1 cellular context compared by ENCODE assay signal in genomic region chr17:81386646-81387234, GRCh38.
A peak's percentile ranks its signal among the peaks of the same experiment; 100 is the strongest.
TF ChIP-seq lines count a peak whose summit lies in the region.

No MANE protein-coding gene starts in this region.

TF ChIP-seq in HepG2, 621 proteins besides CTCF, POLR2A, EP300 and RAD21 (continued from another document and continues in another):
- TF ChIP-seq ZBTB43 (CRISPR knock-in tag; conservative IDR thresholded peaks at IDR 0.05) (no peak), SATB2 (CRISPR knock-in tag; IDR thresholded peaks at IDR 0.05) (no peak), ZSCAN5A (CRISPR knock-in tag; IDR thresholded peaks at IDR 0.05; ENCODE audit: borderline replicate concordance) (no peak), ZFP36L1 (CRISPR knock-in tag; IDR thresholded peaks at IDR 0.05) (no peak), FOXA1 (IDR thresholded peaks at IDR 0.05) (no peak), FOXA1 (CRISPR knock-in tag; IDR thresholded peaks at IDR 0.05) (no peak), SP140L (CRISPR knock-in tag; IDR thresholded peaks at IDR 0.05; ENCODE audit: borderline replicate concordance) (no peak), E2F5 (CRISPR knock-in tag; conservative IDR thresholded peaks at IDR 0.05) (0 out of 2 replicates have a peak, but pooled peaks have one; percentile 41), NFE2L1 (CRISPR knock-in tag; IDR thresholded peaks at IDR 0.05; ENCODE audit: borderline replicate concordance) (no peak), ATRX (CRISPR knock-in tag; IDR thresholded peaks at IDR 0.05; ENCODE audit: borderline replicate concordance) (no peak), HNF4A (CRISPR knock-in tag; IDR thresholded peaks at IDR 0.05) (no peak), SAP130 (CRISPR knock-in tag; IDR thresholded peaks at IDR 0.05; ENCODE audit: low read depth) (peak; percentile 23; the same call in 1 of the 2 replicates), AFF4 (CRISPR knock-in tag; IDR thresholded peaks at IDR 0.05) (no peak), ZNF367 (CRISPR knock-in tag; IDR thresholded peaks at IDR 0.05; ENCODE audit: borderline replicate concordance) (no peak), ZXDC (CRISPR knock-in tag; IDR thresholded peaks at IDR 0.05) (no peak), ZNF224 (CRISPR knock-in tag; IDR thresholded peaks at IDR 0.05) (no peak), NFATC3 (CRISPR knock-in tag; IDR thresholded peaks at IDR 0.05) (no peak), ZNF501 (CRISPR knock-in tag; IDR thresholded peaks at IDR 0.05) (no peak), LRRFIP1 (CRISPR knock-in tag; conservative IDR thresholded peaks at IDR 0.05) (no peak), TFDP1 (CRISPR knock-in tag; IDR thresholded peaks at IDR 0.05; ENCODE audit: borderline replicate concordance) (peak; percentile 45; the same call in 1 of the 2 replicates), ZNF713 (CRISPR knock-in tag; IDR thresholded peaks at IDR 0.05) (no peak), FOXJ3 (CRISPR knock-in tag; IDR thresholded peaks at IDR 0.05; ENCODE audit: borderline replicate concordance) (no peak), PREB (CRISPR knock-in tag; IDR thresholded peaks at IDR 0.05) (no peak), TAF15 (IDR thresholded peaks at IDR 0.05; ENCODE audit: low read depth, low read length, poor library complexity, severe bottlenecking) (no peak), NR2F1 (CRISPR knock-in tag; IDR thresholded peaks at IDR 0.05) (0 out of 4 replicates have a peak, but pooled peaks of 1 of the 2 experiments have one; percentile 19), ZNF574 (CRISPR knock-in tag; IDR thresholded peaks at IDR 0.05) (peak; percentile 43; the same call in 1 of the 2 replicates), KLF11 (CRISPR knock-in tag; IDR thresholded peaks at IDR 0.05) (no peak), E2F1 (CRISPR knock-in tag; IDR thresholded peaks at IDR 0.05) (no peak), CHD2 (IDR thresholded peaks at IDR 0.05; ENCODE audit: low read depth, low read length) (no peak), CERS6 (CRISPR knock-in tag; IDR thresholded peaks at IDR 0.05) (0 out of 2 replicates have a peak, but pooled peaks have one; percentile 27), ZNF329 (CRISPR knock-in tag; IDR thresholded peaks at IDR 0.05; ENCODE audit: low read depth) (no peak), ZNF17 (CRISPR knock-in tag; IDR thresholded peaks at IDR 0.05) (no peak)
